Comparison of ENCODE assay signal across 8 cellular contexts in the genomic region with DNA sequence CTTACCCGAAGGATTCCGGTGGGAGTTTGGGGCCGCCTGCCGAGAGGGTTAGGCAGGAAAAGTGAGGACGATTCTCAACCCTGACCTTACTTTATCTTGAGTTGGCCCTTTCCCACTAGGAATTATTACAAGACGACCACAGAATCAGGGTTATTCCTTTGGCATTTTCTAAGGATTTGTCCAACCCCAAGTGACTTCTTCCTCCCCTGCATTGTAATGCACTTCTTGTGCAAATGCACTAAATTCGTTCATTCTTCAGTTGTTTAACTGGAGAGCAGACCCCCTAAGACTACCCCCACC. TPM values are rescaled to one million over a fixed set of nuclear protein-coding genes. Genes with fewer than 3 reads are reported as not detected.
DNase-seq lines count a peak whose midpoint lies in the region; FAIRE-seq and TF ChIP-seq lines count a peak whose summit lies in the region.

No MANE protein-coding gene starts in this region.

- no peak for FAIRE-seq in endothelial cell of umbilical vein (lab: Jason Lieb, UNC)

- H3K4me2 ChIP-seq in PC-9: peak overlapping the region; percentile 100
- H3K4me2 ChIP-seq in endothelial cell of umbilical vein (ENCODE audit: insufficient read depth, low read length): peak overlapping the region; percentile 92

- H3K9ac ChIP-seq in endothelial cell of umbilical vein (replicated peaks; ENCODE audit: extremely low read depth, insufficient read depth, low read length): peak overlapping the region; percentile 99

- CTCF ChIA-PET in PC-9 (lab: Charles Lee) (interaction anchor here (0.7 to 1.3 kb wide), 2 partner anchors 16 to 36 kb away, joined by 4 read pairs; no protein-coding TSS in a partner anchor), endothelial cell of umbilical vein (lab: Charles Lee) (interaction anchor here (1.0 to 2.4 kb wide), 4 partner anchors 16 to 240 kb away, joined by 3 to 8 read pairs (median 3); no protein-coding TSS in a partner anchor)

- H2AFZ ChIP-seq in PC-9 (peak overlapping the region; percentile 91), endothelial cell of umbilical vein (ENCODE audit: low read depth, low read length) (peak overlapping the region; percentile 86)

- H3K36me3 ChIP-seq in PC-9 (ENCODE audit: low read depth) (no peaks in the 10 kb centered on the region), endothelial cell of umbilical vein (ENCODE audit: control insufficient read depth in 2 of 2, extremely low read depth in 1 of 2, insufficient read depth in 2 of 2, low read length in 2 of 2) (no peaks in the 10 kb centered on the region), neutrophil (no peaks in the 10 kb centered on the region)

- BruUV-seq in PC-9 (replicated peaks; lab: Mats Ljungman, UMichigan) (no TSS peak), endothelial cell of umbilical vein (replicated peaks; lab: Mats Ljungman, UMichigan) (TSS peak; percentile 72)

- H3F3A ChIP-seq in PC-9 (ENCODE audit: insufficient read depth, low read depth): peaks cover 10% of the 10 kb centered on the region; the same call in 1 of the 2 replicates

- no peaks in the 10 kb centered on the region for H3K9me3 ChIP-seq in PC-9 (ENCODE audit: insufficient read depth, low read depth)
- H3K9me3 ChIP-seq in endothelial cell of umbilical vein (replicated peaks; ENCODE audit: control insufficient read depth, insufficient read depth, low read length): no peaks in the 10 kb centered on the region
- no peaks in the 10 kb centered on the region for H3K9me3 ChIP-seq in neutrophil

- H3K9me2 ChIP-seq in PC-9 (ENCODE audit: insufficient read depth): no peaks in the 10 kb centered on the region

- H3K79me2 ChIP-seq in PC-9 (ENCODE audit: low read depth): peaks cover 53% of the 10 kb centered on the region
- H3K79me2 ChIP-seq in endothelial cell of umbilical vein (ENCODE audit: control insufficient read depth, insufficient read depth, low read length): peaks cover 39% of the 10 kb centered on the region

- H4K20me1 ChIP-seq in PC-9 (ENCODE audit: insufficient read depth) (no peaks in the 10 kb centered on the region), endothelial cell of umbilical vein (replicated peaks; ENCODE audit: control insufficient read depth, extremely low read depth, insufficient read depth, low read length) (no peaks in the 10 kb centered on the region)

- H3K27ac ChIP-seq in PC-9 (peak overlapping the region; percentile 75), endothelial cell of umbilical vein (ENCODE audit: insufficient read depth, low read depth, low read length) (peak overlapping the region; percentile 97), neutrophil (peak overlapping the region; percentile 86)

- no peak for TF ChIP-seq CTCF in PC-9 (conservative IDR thresholded peaks at IDR 0.05)
- no peak for TF ChIP-seq CTCF in endothelial cell of umbilical vein (IDR thresholded peaks at IDR 0.05; ENCODE audit: extremely low read depth in 1 of 2, insufficient read depth in 1 of 2, low read depth in 1 of 2, low read length in 2 of 2)
- TF ChIP-seq CTCF in neutrophil (IDR thresholded peaks at IDR 0.05): no peak

- DNase-seq in COLO829 (ENCODE audit: low spot score): peak; percentile 16
- no peak for DNase-seq in PC-9
- DNase-seq in endothelial cell of umbilical vein (ENCODE audit: low read depth, low spot score): no peak
- DNase-seq in AG20443 (ENCODE audit: low spot score): no peak
- no peak for DNase-seq in NCI-H187 treated with DMSO at 0.1 percent for 48 hours (lab: John Stamatoyannopoulos, UW)
- DNase-seq in CD1c-positive myeloid dendritic cell (ENCODE audit: extremely low spot score): no peak
- DNase-seq in mesenteric fat pad (ENCODE audit: low spot score): no peak

- H3K27me3 ChIP-seq in PC-9 (ENCODE audit: insufficient read depth, low read depth) (no peaks in the 10 kb centered on the region), endothelial cell of umbilical vein (ENCODE audit: control insufficient read depth in 2 of 2, insufficient read depth in 2 of 2, low read length in 2 of 2) (no peaks in the 10 kb centered on the region), neutrophil (no peaks in the 10 kb centered on the region)

- peaks cover 25% of the 10 kb centered on the region; the same call in 1 of the 2 replicates for H3K4me1 ChIP-seq in PC-9 (replicated peaks; ENCODE audit: insufficient read depth)
- peaks cover 22% of the 10 kb centered on the region for H3K4me1 ChIP-seq in endothelial cell of umbilical vein (ENCODE audit: control insufficient read depth, extremely low read depth, insufficient read depth, low read length)
- peaks cover 39 to 40% of the 10 kb centered on the region in 2 experiments for H3K4me1 ChIP-seq in neutrophil (ENCODE audit: control insufficient read depth in 1 of 2, insufficient read depth in 1 of 2, low read depth in 1 of 2, low read length in 1 of 2)

- POLR2A ChIA-PET in PC-9 (lab: Charles Lee; ENCODE audit: unreplicated experiment): interaction anchor here (0.6 to 0.9 kb wide), 2 partner anchors 51 to 257 kb away, joined by 5 to 23 read pairs; no protein-coding TSS in a partner anchor
- POLR2A ChIA-PET in endothelial cell of umbilical vein (lab: Charles Lee): interaction anchor here (0.9 to 2.0 kb wide), 3 partner anchors 14 to 18 kb away, joined by 3 to 6 read pairs (median 6); no protein-coding TSS in a partner anchor

- H3K9me1 ChIP-seq in endothelial cell of umbilical vein (replicated peaks; ENCODE audit: control insufficient read depth, extremely low read depth, insufficient read depth, low read length): no peaks in the 10 kb centered on the region

- intact Hi-C loops in PC-9 (cut with micrococcal nuclease; ENCODE audit: unreplicated experiment) (no loop called here), endothelial cell of umbilical vein (cut with micrococcal nuclease) (loop anchor here (1.0 to 2.0 kb wide), 2 partner anchors 18 to 36 kb away; no protein-coding TSS in a partner anchor)

- TF ChIP-seq POLR2A in endothelial cell of umbilical vein (IDR thresholded peaks at IDR 0.05; ENCODE audit: low read depth, low read length): peak; percentile 53

- H3K4me3 ChIP-seq in PC-9: peak overlapping the region; percentile 95
- H3K4me3 ChIP-seq in endothelial cell of umbilical vein (replicated peaks in 1 of 3; ENCODE audit: insufficient read depth in 1 of 3, low read depth in 1 of 3, low read length in 3 of 3): peak overlapping the region; percentile 70 to 98 (median 80)
- H3K4me3 ChIP-seq in neutrophil (ENCODE audit: low read depth in 1 of 2, low read length in 1 of 2): peak overlapping the region; percentile 93 to 96

- dilution Hi-C loops in endothelial cell of umbilical vein (cut with MboI; ENCODE audit: extremely low pct_ligation_motif_present, low sequenced_read_pairs): no loop called here

TF ChIP-seq in endothelial cell of umbilical vein, 7 proteins besides CTCF, POLR2A, EP300 and RAD21:
- TF ChIP-seq JUN (IDR thresholded peaks at IDR 0.05; ENCODE audit: borderline replicate concordance, insufficient read depth, insufficient read length, low read depth) (no peak), MYC (IDR thresholded peaks at IDR 0.05; ENCODE audit: low read depth, low read length) (no peak), FOS (IDR thresholded peaks at IDR 0.05; ENCODE audit: borderline replicate concordance, insufficient read depth, low read length) (no peak), GATA2 (IDR thresholded peaks at IDR 0.05; ENCODE audit: insufficient read depth, insufficient read length, low read depth, low read length) (no peak), POLR2AphosphoS5 (IDR thresholded peaks at IDR 0.05; ENCODE audit: insufficient read depth, low read depth, low read length) (no peak), MAX (IDR thresholded peaks at IDR 0.05; ENCODE audit: insufficient read depth, insufficient read length) (no peak), EZH2 (IDR thresholded peaks at IDR 0.05; ENCODE audit: borderline replicate concordance, low read depth, low read length, severe bottlenecking) (no peak)

RNA-seq across cellular contexts. Expression of gene TMEM217, which starts 0.4 kb away (rescaled TPM):
- 4.9 and 5.3 TPM in 2 replicates for total RNA-seq in PC-9 (2021)
- 6.5 and 6.8 TPM in 2 replicates for total RNA-seq in endothelial cell of umbilical vein
- 15.8 and 27.5 TPM in 2 replicates for polyA plus RNA-seq in endothelial cell of umbilical vein
- 9.8 and 12.2 TPM in 2 replicates for polyA plus RNA-seq in endothelial cell of umbilical vein (2011; cell fraction: cytosol; rRNA removed)
- polyA plus RNA-seq in endothelial cell of umbilical vein (2011; cell fraction: nucleus; rRNA removed): 20.8 and 21.2 TPM in 2 replicates
- polyA plus RNA-seq in endothelial cell of umbilical vein (2012): 15.0 and 16.8 TPM in 2 replicates
- polyA minus RNA-seq in endothelial cell of umbilical vein: 23.3 and 25.7 TPM in 2 replicates
- polyA minus RNA-seq in endothelial cell of umbilical vein (2011; cell fraction: cytosol; rRNA and poly(A)+ RNA removed): not detected
- polyA minus RNA-seq in endothelial cell of umbilical vein (2011; cell fraction: nucleus; rRNA and poly(A)+ RNA removed): 25.1 and 32.5 TPM in 2 replicates
- 0.51 TPM for total RNA-seq in mesenteric fat pad

RNA-seq across cellular contexts. Expression of gene TBC1D22B, which starts 0.8 kb away (rescaled TPM):
- total RNA-seq in PC-9 (2021) (10.4 and 14.6 TPM in 2 replicates), endothelial cell of umbilical vein (12.7 and 13.6 TPM in 2 replicates), mesenteric fat pad (8.7 TPM)
- polyA plus RNA-seq in endothelial cell of umbilical vein: 11.1 and 13.1 TPM in 2 replicates
- 10.5 and 10.7 TPM in 2 replicates for polyA plus RNA-seq in endothelial cell of umbilical vein (2011; cell fraction: cytosol; rRNA removed)
- polyA plus RNA-seq in endothelial cell of umbilical vein (2011; cell fraction: nucleus; rRNA removed): 18.3 and 20.1 TPM in 2 replicates
- 12.7 and 13.0 TPM in 2 replicates for polyA plus RNA-seq in endothelial cell of umbilical vein (2012)
- polyA minus RNA-seq in endothelial cell of umbilical vein: 11.9 and 13.1 TPM in 2 replicates
- 3.8 TPM for polyA minus RNA-seq in endothelial cell of umbilical vein (2011; cell fraction: cytosol; rRNA and poly(A)+ RNA removed)
- 12.9 and 14.9 TPM in 2 replicates for polyA minus RNA-seq in endothelial cell of umbilical vein (2011; cell fraction: nucleus; rRNA and poly(A)+ RNA removed)
